ENCODE assay signal across 10 cellular contexts in the genomic region with DNA sequence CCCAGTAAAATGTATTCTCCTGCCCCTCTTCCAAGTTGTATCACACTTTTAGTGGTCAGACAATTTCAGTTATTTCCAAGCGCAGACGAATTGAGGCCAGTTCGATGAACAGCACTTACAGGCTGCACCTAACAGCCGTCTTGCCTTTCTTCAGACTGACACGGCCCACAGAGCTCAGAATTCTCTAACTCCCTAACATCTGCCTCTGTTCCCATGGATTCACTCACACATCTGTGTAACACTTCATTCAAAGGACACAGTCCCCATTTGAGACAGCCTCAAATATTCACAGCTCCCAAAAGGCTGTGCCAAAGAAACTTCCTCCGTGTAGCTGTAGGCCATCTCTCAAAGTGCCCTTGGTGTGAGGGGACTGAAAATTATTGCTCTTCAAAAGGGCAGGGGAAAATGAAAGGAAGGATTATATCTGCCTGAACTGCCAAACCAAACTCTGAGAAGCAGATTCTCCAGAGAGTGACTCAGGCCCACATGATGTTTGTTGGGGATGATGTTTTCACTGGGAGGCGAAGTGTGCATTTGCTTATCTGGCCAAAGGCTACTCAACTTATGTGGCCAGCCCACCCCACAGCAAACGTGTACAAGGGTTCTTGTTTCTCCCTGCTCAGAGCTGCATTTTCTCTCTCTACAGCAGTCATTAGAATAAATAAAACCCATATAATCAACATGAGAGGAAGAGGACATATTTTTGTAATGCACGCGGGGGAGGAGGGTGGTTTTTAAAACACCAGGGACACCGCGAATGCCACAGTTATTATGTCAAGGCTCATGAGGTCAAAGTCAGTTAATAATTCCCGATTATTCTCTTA.
DNase-seq lines count a peak whose midpoint lies in the region; ATAC-seq and TF ChIP-seq lines count a peak whose summit lies in the region.
"Had no signal": no experiment of that assay in that cellular context is flagged by ENCODE, and none has a peak within 500 bp of the region (broad histone marks: within the 10 kb centered on the region; RNA-seq: fewer than 3 reads in every experiment).

No MANE protein-coding gene starts in this region.

- no peaks in the 10 kb centered on the region for H3K9me3 Mint-ChIP-seq in osteocyte (ENCODE audit: unreplicated experiment)

- TF ChIP-seq CTCF in AG09309 (IDR thresholded peaks at IDR 0.05; ENCODE audit: control insufficient read depth, insufficient read depth, low read depth, low read length, missing control alignments) (no peak), fibroblast of villous mesenchyme (IDR thresholded peaks at IDR 0.05; ENCODE audit: insufficient read depth, low read depth, low read length) (no peak), osteocyte (IDR thresholded peaks at IDR 0.05) (no peak)

- peak overlapping the region; percentile 98 for H3K27ac Mint-ChIP-seq in osteocyte (ENCODE audit: unreplicated experiment)

- peaks cover 2% of the 10 kb centered on the region for H3K27me3 Mint-ChIP-seq in osteocyte (ENCODE audit: unreplicated experiment)

- peak overlapping the region; percentile 44 for H3K4me3 Mint-ChIP-seq in osteocyte (ENCODE audit: unreplicated experiment)
- H3K4me3 Mint-ChIP-seq: CD4-positive, CD25-positive, alpha-beta regulatory T cell had no signal

- H3K36me3 Mint-ChIP-seq in osteocyte (ENCODE audit: unreplicated experiment): peaks cover 4% of the 10 kb centered on the region
- H3K36me3 Mint-ChIP-seq: CD4-positive, CD25-positive, alpha-beta regulatory T cell had no signal

- DNase-seq in AG09309 (ENCODE audit: low read depth) (no peak), SK-MEL-5 (ENCODE audit: low read depth, low spot score) (peak; percentile 99), fibroblast of villous mesenchyme (ENCODE audit: low read depth) (peak; percentile 94), osteocyte (ENCODE audit: extremely low spot score, unreplicated experiment) (no peak), SHP77 (lab: John Stamatoyannopoulos, UW) (no peak), cerebellar nuclear complex (lab: John Stamatoyannopoulos, UW) (no peak)
- no peak for DNase-seq in activated CD4-positive, alpha-beta T cell treated with anti-CD3 and anti-CD28 coated beads, Interleukin-2, amount 50 U/mL, for 48 hours
- DNase-seq: CD4-positive, CD25-positive, alpha-beta regulatory T cell; stimulated activated CD4-positive, alpha-beta T cell treated with anti-CD3 and anti-CD28 coated beads, Interleukin-4, amount 100 ng/mL, for 4 hours had no signal

- H3K4me3 ChIP-seq in AG09309 (ENCODE audit: control insufficient read depth, low read depth, low read length) (peak overlapping the region; percentile 16), fibroblast of villous mesenchyme (ENCODE audit: low read depth, low read length) (no peak overlapping the region)

- ATAC-seq in GM19351 (IDR thresholded peaks at IDR 0.05; ENCODE audit: unreplicated experiment): no peak

- H3K4me1 Mint-ChIP-seq in osteocyte (ENCODE audit: unreplicated experiment): peaks cover 91% of the 10 kb centered on the region

- in situ Hi-C loops in SK-MEL-5 (cut with HindIII; ENCODE audit: low pct_unique_long_range_greater_than_20kb, low sequenced_read_pairs): no loop called here

Comparison
In these comparisons a context has a peak if more than half of its experiments do, and no peak if none do; other contexts are left out.
1. DNase-seq: peak in SK-MEL-5 (single experiment) and fibroblast of villous mesenchyme (single experiment); none in AG09309 (single experiment), osteocyte (single experiment), SHP77 (0 of 2), cerebellar nuclear complex (0 of 2) and activated CD4-positive, alpha-beta T cell treated with anti-CD3 and anti-CD28 coated beads, Interleukin-2, amount 50 U/mL, for 48 hours (0 of 2).